In the genomic region with DNA sequence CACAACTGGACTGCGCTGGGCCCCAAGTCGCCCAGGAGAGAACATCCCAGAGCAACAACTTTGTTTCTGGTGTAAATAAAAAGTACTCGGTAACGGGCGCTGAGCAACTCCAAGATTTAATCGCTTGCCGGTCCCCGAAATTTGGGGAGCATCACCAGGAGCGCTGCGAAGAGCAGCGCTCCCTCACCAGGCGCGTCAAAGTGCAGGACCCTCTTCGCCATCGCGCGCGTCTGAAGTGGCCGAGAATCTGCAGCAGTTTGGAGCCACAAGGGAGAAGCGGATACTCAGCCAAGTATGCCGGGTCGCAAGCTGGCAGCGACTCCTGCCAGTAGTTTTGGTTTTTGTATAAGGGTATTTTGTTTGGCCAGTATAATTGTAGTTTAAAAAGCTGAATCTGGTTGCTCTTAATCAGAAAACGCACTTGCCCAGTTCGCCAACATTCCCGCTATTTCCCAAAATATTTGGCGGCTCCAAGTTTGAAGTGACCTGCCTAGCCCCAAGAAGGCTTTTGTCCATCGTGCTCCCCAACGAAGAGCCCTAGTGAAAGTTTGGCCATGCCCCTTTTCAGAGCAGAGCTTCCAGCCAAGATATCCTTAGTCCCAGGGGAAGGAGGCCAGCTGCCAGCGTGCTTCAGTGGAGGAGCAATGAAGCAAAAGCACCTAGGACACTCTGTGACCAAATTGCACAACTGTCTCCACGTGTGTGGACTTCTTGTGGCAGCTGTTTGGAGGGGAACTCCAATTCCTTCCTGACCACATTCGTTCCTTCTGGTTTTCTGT, we compare ENCODE assay signal across 10 cellular contexts. TPM values are rescaled to one million over a fixed set of nuclear protein-coding genes. Genes with fewer than 3 reads are reported as not detected.
DNase-seq lines count a peak whose midpoint lies in the region; FAIRE-seq and TF ChIP-seq lines count a peak whose summit lies in the region.
"Had no signal": no experiment of that assay in that cellular context is flagged by ENCODE, and none has a peak within 500 bp of the region (broad histone marks: within the 10 kb centered on the region; RNA-seq: fewer than 3 reads in every experiment).

No MANE protein-coding gene starts in this region.

- no peaks in the 10 kb centered on the region for H3K9me3 ChIP-seq in small intestine (ENCODE audit: control insufficient read depth, low read depth)

- H3K4me3 Mint-ChIP-seq in activated CD4-positive, alpha-beta memory T cell treated with anti-CD3 and anti-CD28 coated beads for 36 hours = peak overlapping the region; percentile 23
- no peak overlapping the region for H3K4me3 Mint-ChIP-seq in activated CD4-positive, alpha-beta memory T cell treated with anti-CD3 and anti-CD28 coated beads, Interleukin-2, amount 10 ng/mL, durations not matched to agents 7 days and 5 days
- H3K4me3 Mint-ChIP-seq in type B pancreatic cell = peak overlapping the region; percentile 86

- H3K36me3 ChIP-seq in bronchial epithelial cell (ENCODE audit: control insufficient read depth, insufficient read depth, low read length) (no peaks in the 10 kb centered on the region), kidney epithelial cell (ENCODE audit: control insufficient read depth, insufficient read depth, low read length) (no peaks in the 10 kb centered on the region), small intestine (ENCODE audit: control insufficient read depth in 2 of 2, insufficient read depth in 2 of 2, low read length in 2 of 2) (no peaks in the 10 kb centered on the region)
- H3K36me3 ChIP-seq: BLaER1 had no signal

- no peak for DNase-seq in activated CD4-positive, alpha-beta memory T cell treated with anti-CD3 and anti-CD28 coated beads for 36 hours
- no peak for DNase-seq in activated CD4-positive, alpha-beta memory T cell treated with anti-CD3 and anti-CD28 coated beads, Interleukin-2, amount 10 ng/mL, durations not matched to agents 7 days and 5 days
- DNase-seq in bronchial epithelial cell (ENCODE audit: low read depth) = no peak
- no peak for DNase-seq in kidney epithelial cell (ENCODE audit: low read depth)
- DNase-seq in type B pancreatic cell (ENCODE audit: extremely low spot score, unreplicated experiment) = no peak
- no peak for DNase-seq in small intestine
- DNase-seq in SHP77 treated with DMSO at 0.1 percent for 48 hours (lab: John Stamatoyannopoulos, UW) = no peak
- DNase-seq in medulla oblongata (ENCODE audit: extremely low spot score) = no peak
- DNase-seq: NCI-H1694 had no signal

- no peak overlapping the region for H3K27ac Mint-ChIP-seq in activated CD4-positive, alpha-beta memory T cell treated with anti-CD3 and anti-CD28 coated beads for 36 hours
- no peak overlapping the region for H3K27ac Mint-ChIP-seq in activated CD4-positive, alpha-beta memory T cell treated with anti-CD3 and anti-CD28 coated beads, Interleukin-2, amount 10 ng/mL, durations not matched to agents 7 days and 5 days
- H3K27ac Mint-ChIP-seq in type B pancreatic cell = no peak overlapping the region

- FAIRE-seq in bronchial epithelial cell (lab: Jason Lieb, UNC) (no peak), small intestine (lab: Jason Lieb, UNC) (no peak)

- intact Hi-C loops in activated CD4-positive, alpha-beta memory T cell treated with anti-CD3 and anti-CD28 coated beads for 36 hours (cut with micrococcal nuclease) = no loop called here

- POLR2A ChIA-PET in activated CD4-positive, alpha-beta memory T cell treated with anti-CD3 and anti-CD28 coated beads for 36 hours (lab: Charles Lee) = no interaction called here
- POLR2A ChIA-PET in activated CD4-positive, alpha-beta memory T cell treated with anti-CD3 and anti-CD28 coated beads, Interleukin-2, amount 10 ng/mL, durations not matched to agents 7 days and 5 days (lab: Charles Lee) = no interaction called here

- H3K27ac ChIP-seq in small intestine (ENCODE audit: low read depth in 1 of 2, low read length in 1 of 2) = no peak overlapping the region
- H3K27ac ChIP-seq: BLaER1 had no signal

- CTCF ChIA-PET in activated CD4-positive, alpha-beta memory T cell treated with anti-CD3 and anti-CD28 coated beads for 36 hours (lab: Charles Lee) = no interaction called here
- CTCF ChIA-PET in activated CD4-positive, alpha-beta memory T cell treated with anti-CD3 and anti-CD28 coated beads, Interleukin-2, amount 10 ng/mL, durations not matched to agents 7 days and 5 days (lab: Charles Lee) = no interaction called here

- H3K4me1 Mint-ChIP-seq in activated CD4-positive, alpha-beta memory T cell treated with anti-CD3 and anti-CD28 coated beads for 36 hours (ENCODE audit: low read depth) = peaks cover 2% of the 10 kb centered on the region
- H3K4me1 Mint-ChIP-seq in activated CD4-positive, alpha-beta memory T cell treated with anti-CD3 and anti-CD28 coated beads, Interleukin-2, amount 10 ng/mL, durations not matched to agents 7 days and 5 days = peaks cover 1% of the 10 kb centered on the region
- H3K4me1 Mint-ChIP-seq in type B pancreatic cell (ENCODE audit: unreplicated experiment) = peaks cover 9% of the 10 kb centered on the region

- H3K36me3 Mint-ChIP-seq in activated CD4-positive, alpha-beta memory T cell treated with anti-CD3 and anti-CD28 coated beads for 36 hours = no peaks in the 10 kb centered on the region
- H3K36me3 Mint-ChIP-seq in activated CD4-positive, alpha-beta memory T cell treated with anti-CD3 and anti-CD28 coated beads, Interleukin-2, amount 10 ng/mL, durations not matched to agents 7 days and 5 days (ENCODE audit: low read depth) = no peaks in the 10 kb centered on the region
- no peaks in the 10 kb centered on the region for H3K36me3 Mint-ChIP-seq in type B pancreatic cell

- H3K9me3 Mint-ChIP-seq in activated CD4-positive, alpha-beta memory T cell treated with anti-CD3 and anti-CD28 coated beads for 36 hours = no peaks in the 10 kb centered on the region
- no peaks in the 10 kb centered on the region for H3K9me3 Mint-ChIP-seq in activated CD4-positive, alpha-beta memory T cell treated with anti-CD3 and anti-CD28 coated beads, Interleukin-2, amount 10 ng/mL, durations not matched to agents 7 days and 5 days
- no peaks in the 10 kb centered on the region for H3K9me3 Mint-ChIP-seq in type B pancreatic cell

- 4 to 15% (median 11%) methylated on average over 32 of the region's 32 CpGs for WGBS in small intestine, 3 donors

- H3K4me1 ChIP-seq in small intestine (ENCODE audit: control insufficient read depth in 2 of 2, insufficient read depth in 1 of 2, low read depth in 1 of 2, low read length in 1 of 2) = no peaks in the 10 kb centered on the region
- H3K4me1 ChIP-seq: BLaER1 had no signal

- H3K4me3 ChIP-seq in bronchial epithelial cell (ENCODE audit: low read depth, low read length) (peak overlapping the region; percentile 21), kidney epithelial cell (ENCODE audit: low read depth, low read length) (peak overlapping the region; percentile 41), small intestine (ENCODE audit: low read depth in 1 of 2, low read length in 2 of 2) (no peak overlapping the region)
- H3K4me3 ChIP-seq: BLaER1 had no signal

- TF ChIP-seq CTCF in bronchial epithelial cell (IDR thresholded peaks at IDR 0.05; ENCODE audit: insufficient read depth, low read length, severe bottlenecking) (no peak), kidney epithelial cell (IDR thresholded peaks at IDR 0.05; ENCODE audit: insufficient read depth, low read length, poor library complexity, severe bottlenecking) (no peak), type B pancreatic cell (conservative IDR thresholded peaks at IDR 0.05) (no peak)

- H3K27me3 ChIP-seq in bronchial epithelial cell (ENCODE audit: control insufficient read depth, insufficient read depth, low read length) = peaks cover 20% of the 10 kb centered on the region
- H3K27me3 ChIP-seq in kidney epithelial cell (ENCODE audit: control insufficient read depth, insufficient read depth, low read length) = peaks cover 21% of the 10 kb centered on the region
- peaks cover 0 to 10% of the 10 kb centered on the region in 2 donors for H3K27me3 ChIP-seq in small intestine (ENCODE audit: control insufficient read depth in 2 of 2, insufficient read depth in 2 of 2, low read length in 2 of 2)
- H3K27me3 ChIP-seq: BLaER1 had no signal

- H3K27me3 Mint-ChIP-seq in activated CD4-positive, alpha-beta memory T cell treated with anti-CD3 and anti-CD28 coated beads for 36 hours = peaks cover 35% of the 10 kb centered on the region
- H3K27me3 Mint-ChIP-seq in activated CD4-positive, alpha-beta memory T cell treated with anti-CD3 and anti-CD28 coated beads, Interleukin-2, amount 10 ng/mL, durations not matched to agents 7 days and 5 days = peaks cover 41% of the 10 kb centered on the region
- H3K27me3 Mint-ChIP-seq in type B pancreatic cell = peaks cover 73% of the 10 kb centered on the region

RNA-seq across cellular contexts. Expression of a gene that starts 0.6 kb away (rescaled TPM):
- not detected for total RNA-seq in activated CD4-positive, alpha-beta memory T cell treated with anti-CD3 and anti-CD28 coated beads for 36 hours
- total RNA-seq in activated CD4-positive, alpha-beta memory T cell treated with anti-CD3 and anti-CD28 coated beads, Interleukin-2, amount 10 ng/mL, durations not matched to agents 7 days and 5 days = not detected
- total RNA-seq in bronchial epithelial cell (under 0.01 TPM in 1 of 2 replicates, not detected in the other), kidney epithelial cell (1.3 and 1.6 TPM in 2 replicates), type B pancreatic cell (ENCODE audit: low replicate concordance) (5.7 and 5.9 TPM in 2 replicates)
- polyA plus RNA-seq in small intestine = 1 to 10 TPM in 1 of 3 donors, under 1 TPM in 2; 0.22 to 7.1 (median 0.81) TPM

Comparison
In these comparisons a context has a peak if more than half of its experiments do, and no peak if none do; other contexts are left out.
1. H3K4me3 ChIP-seq: peak in bronchial epithelial cell (single experiment) and kidney epithelial cell (single experiment); none in small intestine (0 of 2).